ENCODE assay signal across 8 cellular contexts in the genomic region with DNA sequence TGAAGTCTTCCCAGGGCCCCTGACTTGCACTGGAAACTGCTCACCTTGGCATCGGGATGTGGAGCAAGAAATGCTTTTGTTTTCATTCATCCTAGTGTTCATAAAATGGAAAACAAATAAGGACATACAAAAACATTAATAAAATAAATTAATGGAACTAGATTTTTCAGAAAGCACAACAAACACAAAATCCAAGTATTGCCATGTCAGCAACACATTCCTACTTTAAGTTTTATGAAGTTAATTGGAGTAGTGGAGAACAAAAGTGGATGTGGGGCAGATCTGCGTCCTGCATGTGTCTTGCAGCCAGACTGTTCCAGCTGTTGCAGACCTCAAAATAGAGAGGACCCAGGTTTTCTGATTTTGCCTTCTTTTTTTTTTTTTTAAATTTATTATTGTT. TPM values are rescaled to one million over a fixed set of nuclear protein-coding genes. Genes with fewer than 3 reads are reported as not detected.
DNase-seq lines count a peak whose midpoint lies in the region; ATAC-seq and TF ChIP-seq lines count a peak whose summit lies in the region.

No MANE protein-coding gene starts in this region.

- CTCF ChIA-PET in CD4-positive, alpha-beta T cell (lab: Charles Lee) = no interaction called here

- peaks cover 6% of the 10 kb centered on the region for H3K27me3 ChIP-seq in CD4-positive, alpha-beta T cell (ENCODE audit: control insufficient read depth, insufficient read depth, low read length)
- peaks cover 0 to 48% (median 11%) of the 10 kb centered on the region in 3 donors for H3K27me3 ChIP-seq in psoas muscle (ENCODE audit: insufficient read depth in 3 of 3, low read length in 2 of 3)

- DNase-seq in CD4-positive, alpha-beta T cell = no peak
- DNase-seq in NB4 (ENCODE audit: low read depth) = no peak
- DNase-seq in chondrocyte (ENCODE audit: low spot score) = no peak
- no peak for DNase-seq in natural killer cell
- no peak for DNase-seq in dermis blood vessel endothelial cell
- no peak for DNase-seq in NCI-H2081 treated with DMSO at 0.1 percent for 48 hours (lab: John Stamatoyannopoulos, UW)
- no peak for DNase-seq in psoas muscle

- peaks cover 24% of the 10 kb centered on the region for H3K36me3 Mint-ChIP-seq in CD4-positive, alpha-beta T cell (ENCODE audit: low read depth)
- H3K36me3 Mint-ChIP-seq in chondrocyte (ENCODE audit: low read depth) = peaks cover 12% of the 10 kb centered on the region
- peaks cover 7% of the 10 kb centered on the region for H3K36me3 Mint-ChIP-seq in natural killer cell

- no peaks in the 10 kb centered on the region for H3K27me3 Mint-ChIP-seq in CD4-positive, alpha-beta T cell
- H3K27me3 Mint-ChIP-seq in chondrocyte (ENCODE audit: low read depth) (no peaks in the 10 kb centered on the region), natural killer cell (ENCODE audit: low read depth in 2 of 2) (peaks cover 0 to 8% of the 10 kb centered on the region in 2 donors)

- H3K4me3 Mint-ChIP-seq in CD4-positive, alpha-beta T cell = peak overlapping the region; percentile 58
- H3K4me3 Mint-ChIP-seq in chondrocyte (ENCODE audit: unreplicated experiment) (peak overlapping the region; percentile 84), natural killer cell (peak overlapping the region; percentile 76)

- no peak for TF ChIP-seq POLR2A in NB4 (IDR thresholded peaks at IDR 0.05; ENCODE audit: extremely low read depth, insufficient read length)

- H3K9me3 ChIP-seq in CD4-positive, alpha-beta T cell (ENCODE audit: control insufficient read depth, low read length) = no peaks in the 10 kb centered on the region
- H3K9me3 ChIP-seq in psoas muscle = peaks cover 4% of the 10 kb centered on the region

- no peak for TF ChIP-seq CTCF in CD4-positive, alpha-beta T cell (IDR thresholded peaks at IDR 0.05)
- TF ChIP-seq CTCF in NB4 (IDR thresholded peaks at IDR 0.05; ENCODE audit: low read depth, low read length) (no peak), chondrocyte (IDR thresholded peaks at IDR 0.05) (no peak), natural killer cell (IDR thresholded peaks at IDR 0.05) (no peak), psoas muscle (IDR thresholded peaks at IDR 0.05) (no peak)

- 51 to 67% (median 58%) methylated on average over 2 of the region's 2 CpGs for WGBS in psoas muscle, 3 donors

- peak overlapping the region; percentile 77 for H3K4me3 ChIP-seq in NB4 (ENCODE audit: low read depth, low read length)
- no peak overlapping the region for H3K4me3 ChIP-seq in psoas muscle

- peaks cover 0 to 14% of the 10 kb centered on the region in 2 donors for H3K36me3 ChIP-seq in psoas muscle (ENCODE audit: insufficient read depth in 1 of 2, low read depth in 1 of 2)

- ATAC-seq in CD4-positive, alpha-beta T cell (ENCODE audit: poor library complexity) = no peak
- ATAC-seq in natural killer cell = no peak
- ATAC-seq in GM21619 (IDR thresholded peaks at IDR 0.05; ENCODE audit: unreplicated experiment) = no peak
- no peak for ATAC-seq in psoas muscle

- H3K27ac Mint-ChIP-seq in CD4-positive, alpha-beta T cell = no peak overlapping the region
- peak overlapping the region; percentile 76 for H3K27ac Mint-ChIP-seq in chondrocyte (ENCODE audit: unreplicated experiment)
- no peak overlapping the region for H3K27ac Mint-ChIP-seq in natural killer cell

- POLR2A ChIA-PET in CD4-positive, alpha-beta T cell (lab: Charles Lee) = interaction anchor here (0.6 to 2.0 kb wide), 4 partner anchors 22 to 112 kb away, joined by 3 to 10 read pairs (median 3); partner anchors contain the start of gene PRMT2

- peaks cover 10% of the 10 kb centered on the region for H3K4me1 Mint-ChIP-seq in CD4-positive, alpha-beta T cell (ENCODE audit: low read depth)
- H3K4me1 Mint-ChIP-seq in chondrocyte (ENCODE audit: low read depth) (peaks cover 9% of the 10 kb centered on the region), natural killer cell (peaks cover 0 to 20% of the 10 kb centered on the region in 2 donors)

- no peak overlapping the region for H3K27ac ChIP-seq in CD4-positive, alpha-beta T cell (ENCODE audit: low read depth, low read length)
- no peak overlapping the region for H3K27ac ChIP-seq in psoas muscle

- intact Hi-C loops in CD4-positive, alpha-beta T cell (cut with DNase I, micrococcal nuclease) = no loop called here
- intact Hi-C loops in natural killer cell (cut with micrococcal nuclease) = no loop called here
- intact Hi-C loops in psoas muscle (cut with DNase I) = no loop called here

- H3K9me3 Mint-ChIP-seq in CD4-positive, alpha-beta T cell = no peaks in the 10 kb centered on the region
- H3K9me3 Mint-ChIP-seq in chondrocyte (ENCODE audit: low read depth) (no peaks in the 10 kb centered on the region), natural killer cell (no peaks in the 10 kb centered on the region)

- H3K4me1 ChIP-seq in psoas muscle = peaks cover 12% of the 10 kb centered on the region

RNA-seq across cellular contexts. Expression of gene PRMT2, which starts 32.9 kb away (rescaled TPM):
- total RNA-seq in CD4-positive, alpha-beta T cell = 100 to 1,000 TPM in 1 of 2 experiments, 10 to 100 TPM in 1; 97.1 to 101 TPM
- total RNA-seq in chondrocyte (122 to 129 TPM (median 128 TPM) in 3 replicates), natural killer cell (100 to 1,000 TPM; 122 to 199 (median 170) TPM), dermis blood vessel endothelial cell (158 and 202 TPM in 2 replicates), psoas muscle (10 to 100 TPM; 15.4 to 33.6 (median 25.0) TPM)
- polyA plus RNA-seq in psoas muscle = 10 to 100 TPM; 19.4 to 41.5 (median 29.8) TPM
